In genomic region chr6:12258591-12258990, GRCh38 we compare ENCODE assay signal across 28 cellular contexts.
"Had no signal": no experiment of that assay in that cellular context is flagged by ENCODE, and none has a peak within 500 bp of the region (broad histone marks: within the 10 kb centered on the region; RNA-seq: fewer than 3 reads in every experiment).

No MANE protein-coding gene starts in this region.

- H3K4me3 ChIP-seq: cardiac muscle cell, SK-N-MC had no signal

- H3K27ac ChIP-seq: brain microvascular endothelial cell, cardiac muscle cell, SK-N-MC, VCaP had no signal

- H3K27me3 ChIP-seq: brain microvascular endothelial cell, cardiac muscle cell had no signal

- ATAC-seq: activated CD4-positive, alpha-beta T cell treated with anti-CD3 and anti-CD28 coated beads for 36 hours; activated T-helper 17 cell treated with anti-CD3 and anti-CD28 coated beads, Interleukin-2, amount 50 U/mL, for 72 hours; Panc1; Right ventricle myocardium inferior; T-cell had no signal

- H3K36me3 ChIP-seq: brain microvascular endothelial cell, cardiac muscle cell had no signal

- DNase-seq: activated CD4-positive, alpha-beta memory T cell treated with anti-CD3 and anti-CD28 coated beads, Interleukin-2, amount 10 ng/mL, durations not matched to agents 7 days and 5 days; activated CD4-positive, alpha-beta T cell treated with anti-CD3 and anti-CD28 coated beads for 36 hours; activated CD4-positive, alpha-beta T cell treated with anti-CD3 and anti-CD28 coated beads, Interleukin-2, amount 50 U/mL, for 1 hour; activated gamma-delta T cell; activated naive CD4-positive, alpha-beta T cell treated with anti-CD3 and anti-CD28 coated beads, Interleukin-2, amount 10 ng/mL, durations not matched to agents 7 days and 5 days; activated naive CD8-positive, alpha-beta T cell treated with anti-CD3 and anti-CD28 coated beads for 36 hours; activated T-cell treated with anti-CD3 and anti-CD28 coated beads for 4 hours; activated T-cell treated with anti-CD3 and anti-CD28 coated beads, Interleukin-2, amount 50 U/mL, for 48 hours; brain microvascular endothelial cell; NCI-H1105; NCI-H1436; NCI-H1694 treated with DMSO at 0.1 percent for 48 hours; NCI-H2029 treated with DMSO at 0.1 percent for 48 hours; NCI-H345; NCI-H510A; NCI-H69; NK-92 treated with Interleukin-12 subunit alpha and Interleukin-12 subunit beta, amount 100 ng/mL, for 24 hours; OCI-M1; RPMI8226; T-cell; T-helper 2 cell; T1000 had no signal
